Comparison of ENCODE assay signal across 25 cellular contexts in genomic region chr21:42769820-42770716, GRCh38.
"Had no signal": no experiment of that assay in that cellular context is flagged by ENCODE, and none has a peak within 500 bp of the region (broad histone marks: within the 10 kb centered on the region; RNA-seq: fewer than 3 reads in every experiment).

No MANE protein-coding gene starts in this region.

- H3K9me3 ChIP-seq: ascending aorta, body of pancreas had no signal

- H3K4me3 Mint-ChIP-seq: activated CD4-positive, alpha-beta T cell treated with anti-CD3 and anti-CD28 coated beads for 36 hours; activated CD8-positive, alpha-beta memory T cell treated with anti-CD3 and anti-CD28 coated beads, Interleukin-2, amount 10 ng/mL, durations not matched to agents 7 days and 5 days; activated naive CD4-positive, alpha-beta T cell treated with anti-CD3 and anti-CD28 coated beads, Interleukin-2, amount 50 U/mL, for 24 hours; activated naive CD8-positive, alpha-beta T cell treated with anti-CD3 and anti-CD28 coated beads, Interleukin-2, amount 50 U/mL, for 24 hours; activated T-cell treated with anti-CD3 and anti-CD28 coated beads, Interleukin-2, amount 50 U/mL, for 24 hours; activated T-helper 1 cell treated with anti-CD3 and anti-CD28 coated beads, Interleukin-12 subunit alpha, Interleukin-12 subunit beta, Interleukin-2, Interleukin-4 antibody, amounts not matched to agents 30 ng/mL and 10 ng/mL and 1 ng/mL, durations not matched to agents 14 hours and 24 hours and 36 hours had no signal

- H3K4me1 ChIP-seq: ascending aorta, body of pancreas had no signal

- FAIRE-seq: TTC549 had no signal

- H2AFZ ChIP-seq: PC-9 had no signal

- H3K27me3 ChIP-seq: ascending aorta, body of pancreas had no signal

- H3K27ac Mint-ChIP-seq: activated CD4-positive, alpha-beta T cell treated with anti-CD3 and anti-CD28 coated beads for 36 hours; activated CD8-positive, alpha-beta memory T cell treated with anti-CD3 and anti-CD28 coated beads, Interleukin-2, amount 10 ng/mL, durations not matched to agents 7 days and 5 days; activated naive CD4-positive, alpha-beta T cell treated with anti-CD3 and anti-CD28 coated beads, Interleukin-2, amount 50 U/mL, for 24 hours; activated naive CD8-positive, alpha-beta T cell treated with anti-CD3 and anti-CD28 coated beads, Interleukin-2, amount 50 U/mL, for 24 hours; activated T-cell treated with anti-CD3 and anti-CD28 coated beads, Interleukin-2, amount 50 U/mL, for 24 hours; activated T-helper 1 cell treated with anti-CD3 and anti-CD28 coated beads, Interleukin-12 subunit alpha, Interleukin-12 subunit beta, Interleukin-2, Interleukin-4 antibody, amounts not matched to agents 30 ng/mL and 10 ng/mL and 1 ng/mL, durations not matched to agents 14 hours and 24 hours and 36 hours had no signal

- H3K36me3 ChIP-seq: ascending aorta had no signal

- DNase-seq: activated CD4-positive, alpha-beta T cell treated with anti-CD3 and anti-CD28 coated beads for 36 hours; activated CD4-positive, alpha-beta T cell treated with anti-CD3 and anti-CD28 coated beads, Interleukin-2, amount 50 U/mL, for 4 hours; activated CD8-positive, alpha-beta memory T cell treated with anti-CD3 and anti-CD28 coated beads, Interleukin-2, amount 10 ng/mL, durations not matched to agents 7 days and 5 days; activated effector memory CD4-positive, alpha-beta T cell treated with Interleukin-2 at 50 U/mL for 16 hours; activated naive CD4-positive, alpha-beta T cell; activated naive CD8-positive, alpha-beta T cell treated with anti-CD3 and anti-CD28 coated beads, Interleukin-2, amount 50 U/mL, for 24 hours; activated T-cell treated with anti-CD3 and anti-CD28 coated beads, Interleukin-2, amount 50 U/mL, for 24 hours; amniotic stem cell; body of pancreas; central memory CD4-positive, alpha-beta T cell; KG1; NCI-H1105; NCI-H1436; NCI-H1694 treated with DMSO at 0.1 percent for 48 hours; NCI-H2081; NCI-H446; NCI-H524; PC-9; SIG-M5; T-helper 2 cell; T1000 had no signal

- H3K36me3 Mint-ChIP-seq: activated CD8-positive, alpha-beta memory T cell treated with anti-CD3 and anti-CD28 coated beads, Interleukin-2, amount 10 ng/mL, durations not matched to agents 7 days and 5 days had no signal

- H3K4me1 Mint-ChIP-seq: activated CD4-positive, alpha-beta T cell treated with anti-CD3 and anti-CD28 coated beads for 36 hours; activated naive CD4-positive, alpha-beta T cell treated with anti-CD3 and anti-CD28 coated beads, Interleukin-2, amount 50 U/mL, for 24 hours; activated naive CD8-positive, alpha-beta T cell treated with anti-CD3 and anti-CD28 coated beads, Interleukin-2, amount 50 U/mL, for 24 hours had no signal

- H3K27me3 Mint-ChIP-seq: activated CD4-positive, alpha-beta T cell treated with anti-CD3 and anti-CD28 coated beads for 36 hours; activated naive CD4-positive, alpha-beta T cell treated with anti-CD3 and anti-CD28 coated beads, Interleukin-2, amount 50 U/mL, for 24 hours; activated naive CD8-positive, alpha-beta T cell treated with anti-CD3 and anti-CD28 coated beads, Interleukin-2, amount 50 U/mL, for 24 hours; activated T-cell treated with anti-CD3 and anti-CD28 coated beads, Interleukin-2, amount 50 U/mL, for 24 hours had no signal

- H3K27ac ChIP-seq: ascending aorta, body of pancreas, PC-9 had no signal

- ATAC-seq: activated CD4-positive, alpha-beta T cell treated with anti-CD3 and anti-CD28 coated beads for 36 hours; activated CD8-positive, alpha-beta memory T cell treated with anti-CD3 and anti-CD28 coated beads, Interleukin-2, amount 10 ng/mL, durations not matched to agents 7 days and 5 days; activated naive CD8-positive, alpha-beta T cell treated with anti-CD3 and anti-CD28 coated beads, Interleukin-2, amount 50 U/mL, for 24 hours; body of pancreas had no signal

- H3K4me3 ChIP-seq: ascending aorta, body of pancreas, PC-9 had no signal

- H3K9me3 Mint-ChIP-seq: activated naive CD4-positive, alpha-beta T cell treated with anti-CD3 and anti-CD28 coated beads, Interleukin-2, amount 50 U/mL, for 24 hours; activated naive CD8-positive, alpha-beta T cell treated with anti-CD3 and anti-CD28 coated beads, Interleukin-2, amount 50 U/mL, for 24 hours; activated T-cell treated with anti-CD3 and anti-CD28 coated beads, Interleukin-2, amount 50 U/mL, for 24 hours; activated T-helper 1 cell treated with anti-CD3 and anti-CD28 coated beads, Interleukin-12 subunit alpha, Interleukin-12 subunit beta, Interleukin-2, Interleukin-4 antibody, amounts not matched to agents 30 ng/mL and 10 ng/mL and 1 ng/mL, durations not matched to agents 14 hours and 24 hours and 36 hours had no signal

- H3K4me2 ChIP-seq: PC-9 had no signal
